ENCODE assay signal across 13 cellular contexts in the genomic region with DNA sequence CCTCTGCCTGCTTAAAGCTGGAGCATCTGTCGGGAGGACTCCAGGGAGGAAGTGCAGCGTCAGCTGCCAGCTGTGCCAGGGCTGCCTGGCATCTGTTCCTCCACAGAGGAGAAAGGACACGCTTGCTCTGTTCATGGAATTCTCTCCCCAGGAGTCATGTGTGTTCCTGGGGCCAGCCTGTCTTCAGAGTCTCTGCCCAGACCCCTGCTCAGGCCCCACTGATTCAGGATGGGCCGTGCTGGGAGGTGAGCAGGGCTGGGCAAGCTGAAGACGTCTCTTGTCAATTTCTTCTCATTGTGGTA. TPM values are rescaled to one million over a fixed set of nuclear protein-coding genes. Genes with fewer than 3 reads are reported as not detected.
A peak's percentile ranks its signal among the peaks of the same experiment; 100 is the strongest.
DNase-seq lines count a peak whose midpoint lies in the region.
"Had no signal": no experiment of that assay in that cellular context is flagged by ENCODE, and none has a peak within 500 bp of the region (broad histone marks: within the 10 kb centered on the region; RNA-seq: fewer than 3 reads in every experiment).

No MANE protein-coding gene starts in this region.

- H2BK120ac ChIP-seq in neuronal stem cell (ENCODE audit: low read depth, low read length): no peak overlapping the region

- DNase-seq in NCI-H1694 (lab: John Stamatoyannopoulos, UW): peak; percentile 91
- DNase-seq in neuronal stem cell (ENCODE audit: low spot score): no peak
- no peak for DNase-seq in NCI-H146 (lab: John Stamatoyannopoulos, UW)
- DNase-seq in globus pallidus (ENCODE audit: low spot score): no peak
- DNase-seq in activated CD8-positive, alpha-beta memory T cell treated with anti-CD3 and anti-CD28 coated beads, Interleukin-2, amount 50 U/mL, for 4 hours: no peak
- no peak for DNase-seq in NCI-H526 treated with DMSO at 0.1 percent for 48 hours (lab: John Stamatoyannopoulos, UW)
- DNase-seq: activated naive CD4-positive, alpha-beta T cell; central memory CD4-positive, alpha-beta T cell; NCI-H526; ovary; stimulated activated CD4-positive, alpha-beta T cell treated with anti-CD3 and anti-CD28 coated beads, Interleukin-4, amount 100 ng/mL, for 1 hour had no signal

- H3K18ac ChIP-seq in neuronal stem cell (ENCODE audit: low read length): peak overlapping the region; percentile 72

- H3K4me3 ChIP-seq in BLaER1 treated with 17β-estradiol and CSF1 and Interleukin-3, amounts not matched to agents 10 nM and 100 nM: peak overlapping the region in 1 of 10 experiments; percentile 12; a peak in 1 of 20 replicates
- no peak overlapping the region for H3K4me3 ChIP-seq in neuronal stem cell (ENCODE audit: low read length in 2 of 2)
- H3K4me3 ChIP-seq: ovary had no signal

- H3K14ac ChIP-seq in neuronal stem cell (ENCODE audit: low read length): no peak overlapping the region

- no peaks in the 10 kb centered on the region for H3K9me3 ChIP-seq in BLaER1 treated with 17β-estradiol and CSF1 and Interleukin-3, amounts not matched to agents 10 nM and 100 nM (replicated peaks in 1 of 11)
- no peaks in the 10 kb centered on the region for H3K9me3 ChIP-seq in neuronal stem cell (replicated peaks in 1 of 2; ENCODE audit: control insufficient read depth in 2 of 2, insufficient read depth in 1 of 2, low read depth in 1 of 2, low read length in 2 of 2)
- H3K9me3 ChIP-seq: ovary had no signal

- peaks cover 0 to 70% (median 9%) of the 10 kb centered on the region in 11 experiments; a peak in 11 of 22 replicates for H3K36me3 ChIP-seq in BLaER1 treated with 17β-estradiol and CSF1 and Interleukin-3, amounts not matched to agents 10 nM and 100 nM
- no peaks in the 10 kb centered on the region for H3K36me3 ChIP-seq in neuronal stem cell (replicated peaks in 1 of 2; ENCODE audit: control insufficient read depth in 2 of 2, insufficient read depth in 2 of 2, low read length in 2 of 2)
- H3K36me3 ChIP-seq: ovary had no signal

- H3K23ac ChIP-seq in neuronal stem cell (ENCODE audit: low read depth, low read length, poor library complexity): peak overlapping the region; percentile 32

- no peaks in the 10 kb centered on the region for H3K79me1 ChIP-seq in neuronal stem cell (ENCODE audit: low read depth, low read length)

- H3K9ac ChIP-seq in BLaER1 treated with 17β-estradiol and CSF1 and Interleukin-3, amounts not matched to agents 10 nM and 100 nM: peak overlapping the region in 7 of 11 experiments; percentile 11 to 56 (median 35); a peak in 10 of 22 replicates
- H3K9ac ChIP-seq in neuronal stem cell (ENCODE audit: low read depth, low read length, poor library complexity): no peak overlapping the region

- peak overlapping the region; percentile 76 for H2AK5ac ChIP-seq in neuronal stem cell (ENCODE audit: low read depth, low read length)

- H4K8ac ChIP-seq in neuronal stem cell (ENCODE audit: low read depth, low read length): no peak overlapping the region

- no peak overlapping the region for H2BK5ac ChIP-seq in neuronal stem cell (ENCODE audit: low read length)

- peaks cover 0 to 52% (median 5%) of the 10 kb centered on the region in 11 experiments; a peak in 7 of 22 replicates for H4K20me1 ChIP-seq in BLaER1 treated with 17β-estradiol and CSF1 and Interleukin-3, amounts not matched to agents 10 nM and 100 nM

- no peak overlapping the region for H4K91ac ChIP-seq in neuronal stem cell (ENCODE audit: low read depth, low read length, poor library complexity)

- peak overlapping the region in 8 of 11 experiments; percentile 3 to 55 (median 48); a peak in 14 of 22 replicates for H3K27ac ChIP-seq in BLaER1 treated with 17β-estradiol and CSF1 and Interleukin-3, amounts not matched to agents 10 nM and 100 nM
- peak overlapping the region; percentile 12 for H3K27ac ChIP-seq in cingulate gyrus (ENCODE audit: low read depth, low read length)
- no peak overlapping the region for H3K27ac ChIP-seq in neuronal stem cell (replicated peaks; ENCODE audit: low read length)
- H3K27ac ChIP-seq: ovary had no signal

- H3K4me1 ChIP-seq in BLaER1 treated with 17β-estradiol and CSF1 and Interleukin-3, amounts not matched to agents 10 nM and 100 nM: peaks cover 17 to 59% (median 37%) of the 10 kb centered on the region in 10 experiments
- peaks cover 14 to 38% of the 10 kb centered on the region in 2 donors for H3K4me1 ChIP-seq in neuronal stem cell (ENCODE audit: control insufficient read depth in 2 of 2, insufficient read depth in 1 of 2, low read depth in 1 of 2, low read length in 2 of 2)

- peak overlapping the region; percentile 46 to 92 (median 83) for H3K4me2 ChIP-seq in BLaER1 treated with 17β-estradiol and CSF1 and Interleukin-3, amounts not matched to agents 10 nM and 100 nM
- no peak overlapping the region for H3K4me2 ChIP-seq in neuronal stem cell (ENCODE audit: insufficient read depth, low read length, poor library complexity, severe bottlenecking)

- no peak overlapping the region for H2BK12ac ChIP-seq in neuronal stem cell (ENCODE audit: low read length)

- peaks cover 0 to 14% (median 5%) of the 10 kb centered on the region in 11 experiments; a peak in 9 of 22 replicates for H3K27me3 ChIP-seq in BLaER1 treated with 17β-estradiol and CSF1 and Interleukin-3, amounts not matched to agents 10 nM and 100 nM
- H3K27me3 ChIP-seq in neuronal stem cell (ENCODE audit: control insufficient read depth in 3 of 3, insufficient read depth in 3 of 3, low read depth in 1 of 3, low read length in 3 of 3): peaks cover 0 to 85% (median 20%) of the 10 kb centered on the region in 3 experiments
- H3K27me3 ChIP-seq: ovary had no signal

- no CpG with 5 or more reads among the region's 5 CpGs for WGBS in neuronal stem cell (ENCODE audit: extremely low coverage in 2 of 2, insufficient read length in 2 of 2, insufficient replicate concordance in 1 of 2), 2 donors

- H2BK15ac ChIP-seq in neuronal stem cell (ENCODE audit: low read length): peak overlapping the region; percentile 78

- H3K4ac ChIP-seq in neuronal stem cell (ENCODE audit: low read length): no peak overlapping the region

- H2AFZ ChIP-seq in neuronal stem cell (ENCODE audit: low read length): no peak overlapping the region

RNA-seq across cellular contexts. Expression of gene CRISPLD2, which starts 24.2 kb away (rescaled TPM):
- 0.14 TPM for polyA plus RNA-seq in neuronal stem cell (2013, experiment 1 of 2)
- polyA plus RNA-seq in neuronal stem cell (2013, experiment 2 of 2): 0.12 TPM
